Comparison of ENCODE assay signal across 8 cellular contexts in the genomic region with DNA sequence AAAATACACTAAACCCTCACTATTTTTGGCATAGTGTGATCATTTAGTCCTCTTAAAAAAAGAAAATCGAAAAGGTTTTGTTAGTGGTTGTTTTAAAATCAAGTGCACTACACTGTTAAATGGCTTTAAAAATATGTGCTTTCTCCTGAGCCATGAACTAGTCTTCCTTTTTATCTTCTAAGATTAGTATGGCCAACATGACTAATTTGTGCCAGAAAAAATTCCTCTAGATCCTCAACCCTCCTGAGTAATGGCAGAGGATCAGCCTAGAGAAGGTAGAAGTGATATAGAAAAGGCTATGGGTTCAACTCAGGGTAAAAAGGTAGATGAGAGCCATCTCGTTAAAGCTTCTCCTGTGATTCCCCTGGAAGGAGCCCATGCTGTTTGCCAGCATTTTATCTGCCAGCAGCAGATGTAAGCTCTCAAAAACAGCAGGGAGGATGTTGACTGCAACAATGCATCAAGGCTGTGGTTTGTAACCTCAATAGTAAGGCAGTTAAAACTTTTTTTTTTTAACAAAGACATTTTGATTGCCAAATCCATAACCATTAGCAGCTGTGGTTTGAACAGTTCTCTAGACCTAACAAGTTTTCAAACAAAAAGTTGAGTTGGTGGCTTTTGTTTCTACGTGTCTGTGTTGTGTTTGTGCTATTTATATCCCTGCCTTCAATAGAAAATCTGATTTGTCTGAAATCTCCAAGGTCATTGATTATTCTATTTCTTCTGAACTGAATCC. TPM values are rescaled to one million over a fixed set of nuclear protein-coding genes. Genes with fewer than 3 reads are reported as not detected.
DNase-seq lines count a peak whose midpoint lies in the region; ATAC-seq and TF ChIP-seq lines count a peak whose summit lies in the region.

No MANE protein-coding gene starts in this region.

- H3K27ac Mint-ChIP-seq in activated naive CD4-positive, alpha-beta T cell treated with anti-CD3 and anti-CD28 coated beads, Interleukin-2, amount 50 U/mL, for 72 hours = peak overlapping the region; percentile 34 to 75
- H3K27ac Mint-ChIP-seq in stimulated activated naive B cell treated with anti-CD40 and anti-IgM and Interleukin-4, amounts not matched to agents 10 μg/mL and 1 μg/mL and 100 μg/mL, for 72 hours = peak overlapping the region; percentile 59

- H3K27me3 Mint-ChIP-seq in stimulated activated naive B cell treated with anti-CD40 and anti-IgM and Interleukin-4, amounts not matched to agents 10 μg/mL and 1 μg/mL and 100 μg/mL, for 72 hours = no peaks in the 10 kb centered on the region

- ATAC-seq in activated naive CD4-positive, alpha-beta T cell treated with anti-CD3 and anti-CD28 coated beads, Interleukin-2, amount 50 U/mL, for 72 hours = peak; percentile 60 to 88
- ATAC-seq in stimulated activated naive B cell treated with anti-CD40 and anti-IgM and Interleukin-4, amounts not matched to agents 10 μg/mL and 1 μg/mL and 100 μg/mL, for 72 hours (replicated peaks) = peak in 1 of 2 donors; percentile 19
- no peak for ATAC-seq in HG02588 (IDR thresholded peaks at IDR 0.05; ENCODE audit: unreplicated experiment)

- H3K27me3 ChIP-seq in BE2C = no peaks in the 10 kb centered on the region

- H3K9me3 ChIP-seq in BE2C = no peaks in the 10 kb centered on the region

- H3K36me3 Mint-ChIP-seq in activated naive CD4-positive, alpha-beta T cell treated with anti-CD3 and anti-CD28 coated beads, Interleukin-2, amount 50 U/mL, for 72 hours = no peaks in the 10 kb centered on the region
- H3K36me3 Mint-ChIP-seq in stimulated activated naive B cell treated with anti-CD40 and anti-IgM and Interleukin-4, amounts not matched to agents 10 μg/mL and 1 μg/mL and 100 μg/mL, for 72 hours = peaks cover 29 to 35% of the 10 kb centered on the region in 2 donors

- H3K4me1 ChIP-seq in BE2C = no peaks in the 10 kb centered on the region

- DNase-seq in AG09309 (ENCODE audit: low read depth) (peak; percentile 89), H4 (ENCODE audit: low spot score) (peak; percentile 88), NOMO-1 treated with DMSO at 0.1 percent for 48 hours (lab: John Stamatoyannopoulos, UW; ENCODE audit: unreplicated experiment) (peak; percentile 92), hepatic stellate cell (ENCODE audit: low spot score) (peak; percentile 30), BE2C (no peak)
- peak in 1 of 2 donors; percentile 15 for DNase-seq in activated naive CD4-positive, alpha-beta T cell treated with anti-CD3 and anti-CD28 coated beads, Interleukin-2, amount 50 U/mL, for 72 hours (ENCODE audit: low spot score in 2 of 2)
- DNase-seq in stimulated activated naive B cell treated with anti-CD40 and anti-IgM and Interleukin-4, amounts not matched to agents 10 μg/mL and 1 μg/mL and 100 μg/mL, for 72 hours = no peak

- peaks cover 5 to 8% of the 10 kb centered on the region in 2 donors for H3K4me1 Mint-ChIP-seq in stimulated activated naive B cell treated with anti-CD40 and anti-IgM and Interleukin-4, amounts not matched to agents 10 μg/mL and 1 μg/mL and 100 μg/mL, for 72 hours

- no peaks in the 10 kb centered on the region for H3K9me3 Mint-ChIP-seq in activated naive CD4-positive, alpha-beta T cell treated with anti-CD3 and anti-CD28 coated beads, Interleukin-2, amount 50 U/mL, for 72 hours
- no peaks in the 10 kb centered on the region for H3K9me3 Mint-ChIP-seq in stimulated activated naive B cell treated with anti-CD40 and anti-IgM and Interleukin-4, amounts not matched to agents 10 μg/mL and 1 μg/mL and 100 μg/mL, for 72 hours

- no peak overlapping the region for H3K4me3 Mint-ChIP-seq in stimulated activated naive B cell treated with anti-CD40 and anti-IgM and Interleukin-4, amounts not matched to agents 10 μg/mL and 1 μg/mL and 100 μg/mL, for 72 hours

- H3K36me3 ChIP-seq in BE2C = peaks cover 4% of the 10 kb centered on the region

- H3K4me3 ChIP-seq in AG09309 (ENCODE audit: control insufficient read depth, low read depth, low read length) (no peak overlapping the region), BE2C (ENCODE audit: low read depth, low read length) (no peak overlapping the region)

- TF ChIP-seq CTCF in AG09309 (IDR thresholded peaks at IDR 0.05; ENCODE audit: control insufficient read depth, insufficient read depth, low read depth, low read length, missing control alignments) (no peak), BE2C (IDR thresholded peaks at IDR 0.05; ENCODE audit: low read depth, low read length) (no peak)

RNA-seq across cellular contexts. Expression of a gene that starts 30.2 kb away (rescaled TPM):
- total RNA-seq in H4 (2014; rRNA removed; shearing (Covaris generic)) = 9.0 and 11.0 TPM in 2 replicates
- total RNA-seq in activated naive CD4-positive, alpha-beta T cell treated with anti-CD3 and anti-CD28 coated beads, Interleukin-2, amount 50 U/mL, for 72 hours = 10 to 100 TPM; 35.4 to 53.0 TPM
- 34.4 TPM for polyA plus RNA-seq in BE2C (2012; ENCODE audit: insufficient read depth, insufficient read length, low read depth)

RNA-seq across cellular contexts. Expression of a gene that starts 42.5 kb away (rescaled TPM):
- total RNA-seq in H4 (2014; rRNA removed; shearing (Covaris generic)) = 4.8 and 6.1 TPM in 2 replicates
- total RNA-seq in activated naive CD4-positive, alpha-beta T cell treated with anti-CD3 and anti-CD28 coated beads, Interleukin-2, amount 50 U/mL, for 72 hours = 10 to 100 TPM; 21.7 to 24.7 TPM
- polyA plus RNA-seq in BE2C (2012; ENCODE audit: insufficient read depth, insufficient read length, low read depth) = 37.5 TPM

RNA-seq across cellular contexts. Expression of a gene that starts 48.9 kb away (rescaled TPM):
- 158 and 274 TPM in 2 replicates for total RNA-seq in H4 (2014; rRNA removed; shearing (Covaris generic))
- 100 to 1,000 TPM; 100 to 115 TPM for total RNA-seq in activated naive CD4-positive, alpha-beta T cell treated with anti-CD3 and anti-CD28 coated beads, Interleukin-2, amount 50 U/mL, for 72 hours
- 4.3 TPM for polyA plus RNA-seq in BE2C (2012; ENCODE audit: insufficient read depth, insufficient read length, low read depth)

Comparison
In these comparisons a context has a peak if more than half of its experiments do, and no peak if none do; other contexts are left out.
1. DNase-seq: peak in AG09309 (single experiment), H4 (single experiment), NOMO-1 treated with DMSO at 0.1 percent for 48 hours (single experiment) and hepatic stellate cell (single experiment); none in stimulated activated naive B cell treated with anti-CD40 and anti-IgM and Interleukin-4, amounts not matched to agents 10 μg/mL and 1 μg/mL and 100 μg/mL, for 72 hours (single experiment) and BE2C (single experiment).